ENCODE assay signal across 7 cellular contexts in genomic region chr19:7521551-7522071, GRCh38. TPM values are rescaled to one million over a fixed set of nuclear protein-coding genes. Genes with fewer than 3 reads are reported as not detected.
DNase-seq lines count a peak whose midpoint lies in the region; ATAC-seq and TF ChIP-seq lines count a peak whose summit lies in the region.

No MANE protein-coding gene starts in this region.

- peak overlapping the region; percentile 88 for H3K4me2 ChIP-seq in smooth muscle cell

- H3K9ac ChIP-seq in smooth muscle cell (ENCODE audit: low read depth) = no peak overlapping the region

- TF ChIP-seq POLR2A in gastroesophageal sphincter (IDR thresholded peaks at IDR 0.05) = no peak

- H3K36me3 Mint-ChIP-seq in activated B cell treated with CpG ODN at 0.5 μM for 24 hours (ENCODE audit: low read depth) = peaks cover 7% of the 10 kb centered on the region

- no peaks in the 10 kb centered on the region for H4K20me1 ChIP-seq in smooth muscle cell (ENCODE audit: low read depth)

- no peak for ATAC-seq in activated B cell treated with CpG ODN at 0.5 μM for 24 hours (ENCODE audit: low read depth)
- ATAC-seq in gastroesophageal sphincter = no peak

- H3K9me3 Mint-ChIP-seq in activated B cell treated with CpG ODN at 0.5 μM for 24 hours = no peaks in the 10 kb centered on the region

- H3K4me1 Mint-ChIP-seq in activated B cell treated with CpG ODN at 0.5 μM for 24 hours = peaks cover 20% of the 10 kb centered on the region

- no peak for TF ChIP-seq CTCF in activated B cell treated with CpG ODN at 0.5 μM for 24 hours (IDR thresholded peaks at IDR 0.05)
- no peak for TF ChIP-seq CTCF in gastroesophageal sphincter (IDR thresholded peaks at IDR 0.05)
- no peak for TF ChIP-seq CTCF in smooth muscle cell (IDR thresholded peaks at IDR 0.05; ENCODE audit: borderline replicate concordance, insufficient read depth, poor library complexity, severe bottlenecking)

- CTCF ChIA-PET in HEK293T (lab: Yijun Ruan, JAX) = interaction anchor here (1.6 kb wide), 1 partner anchor 167 kb away, joined by 4 read pairs; no protein-coding TSS in a partner anchor
- CTCF ChIA-PET in activated B cell treated with CpG ODN at 0.5 μM for 24 hours (lab: Charles Lee) = no interaction called here

- H3K27me3 ChIP-seq in gastroesophageal sphincter = no peaks in the 10 kb centered on the region
- no peaks in the 10 kb centered on the region for H3K27me3 ChIP-seq in smooth muscle cell (ENCODE audit: low read depth)

- DNase-seq in HEK293T (ENCODE audit: extremely low spot score) (no peak), activated B cell treated with CpG ODN at 0.5 μM for 24 hours (no peak), smooth muscle cell (lab: John Stamatoyannopoulos, UW; ENCODE audit: unreplicated experiment) (no peak), GM19240 (ENCODE audit: insufficient read length, low spot score) (no peak), SW480 (ENCODE audit: low spot score) (no peak), HPDE6-E6E7 (ENCODE audit: extremely low spot score) (no peak)

- H3K27ac ChIP-seq in gastroesophageal sphincter (peak overlapping the region in 3 of 4 donors; percentile 74 to 83 (median 78)), smooth muscle cell (ENCODE audit: low read depth) (no peak overlapping the region)

- H3K9me3 ChIP-seq in gastroesophageal sphincter (no peaks in the 10 kb centered on the region), smooth muscle cell (replicated peaks; ENCODE audit: low read depth) (no peaks in the 10 kb centered on the region)

- 18 to 41% methylated on average over 5 to 6 of the region's 10 CpGs for WGBS in gastroesophageal sphincter (ENCODE audit: low coverage in 1 of 2), 2 donors
- WGBS in smooth muscle cell (ENCODE audit: low lambda C conversion rate) = 42% methylated on average over 10 of the region's 10 CpGs

- intact Hi-C loops in activated B cell treated with CpG ODN at 0.5 μM for 24 hours (cut with micrococcal nuclease) = loop anchor here (1.0 to 5.0 kb wide), 4 partner anchors 13 to 309 kb away; partner anchors contain the start of genes EVI5L and PEX11G

- POLR2A ChIA-PET in HEK293T (lab: Yijun Ruan, JAX) (interaction anchor here (1.2 to 3.0 kb wide), 9 partner anchors 10 to 127 kb away, joined by 3 to 21 read pairs (median 5); partner anchors contain the start of gene PEX11G), activated B cell treated with CpG ODN at 0.5 μM for 24 hours (lab: Charles Lee) (interaction anchor here (0.6 to 3.6 kb wide), 6 partner anchors 11 to 843 kb away, joined by 3 to 37 read pairs (median 10); partner anchors contain the start of genes ANGPTL4, PET100, PNPLA6 and XAB2)

- peaks cover 3 to 45% (median 24%) of the 10 kb centered on the region in 3 donors for H3K4me1 ChIP-seq in gastroesophageal sphincter
- peaks cover 7% of the 10 kb centered on the region for H3K4me1 ChIP-seq in smooth muscle cell (ENCODE audit: low read depth)

- no peak for TF ChIP-seq EP300 in gastroesophageal sphincter (IDR thresholded peaks at IDR 0.05)

- H3F3A ChIP-seq in smooth muscle cell (ENCODE audit: low read depth) = no peaks in the 10 kb centered on the region

- no peaks in the 10 kb centered on the region for H3K79me2 ChIP-seq in smooth muscle cell (ENCODE audit: low read depth)

- peak overlapping the region; percentile 74 for H3K27ac Mint-ChIP-seq in activated B cell treated with CpG ODN at 0.5 μM for 24 hours

- H3K36me3 ChIP-seq in gastroesophageal sphincter (peaks cover 0 to 57% of the 10 kb centered on the region in 2 donors), smooth muscle cell (ENCODE audit: low read depth) (no peaks in the 10 kb centered on the region)

- peak overlapping the region; percentile 81 for H3K4me3 Mint-ChIP-seq in activated B cell treated with CpG ODN at 0.5 μM for 24 hours

- H2AFZ ChIP-seq in smooth muscle cell (ENCODE audit: low read depth) = peak overlapping the region; percentile 15

- peak overlapping the region; percentile 62 to 91 for H3K4me3 ChIP-seq in gastroesophageal sphincter
- H3K4me3 ChIP-seq in smooth muscle cell = peak overlapping the region; percentile 74

- H3K27me3 Mint-ChIP-seq in activated B cell treated with CpG ODN at 0.5 μM for 24 hours = no peaks in the 10 kb centered on the region

TF ChIP-seq in HEK293T, 16 proteins besides CTCF, POLR2A, EP300 and RAD21:
- TF ChIP-seq SUZ12 (IDR thresholded peaks at IDR 0.05) (no peak), FOXA1 (IDR thresholded peaks at IDR 0.05) (no peak), ELF4 (IDR thresholded peaks at IDR 0.05) (no peak), HDGF (IDR thresholded peaks at IDR 0.05; ENCODE audit: borderline replicate concordance) (no peak), ZNF384 (IDR thresholded peaks at IDR 0.05) (0 out of 2 replicates have a peak, but pooled peaks have one; percentile 21), ARNT (IDR thresholded peaks at IDR 0.05) (no peak), L3MBTL2 (conservative IDR thresholded peaks at IDR 0.05) (no peak)

RNA-seq across cellular contexts. Expression of gene MCOLN1, which starts 0.8 kb away (rescaled TPM):
- total RNA-seq in activated B cell treated with CpG ODN at 0.5 μM for 24 hours (13.4 and 13.7 TPM in 2 replicates), gastroesophageal sphincter (10 to 100 TPM in 3 of 4 donors, 1 to 10 TPM in 1; 7.4 to 18.4 (median 17.5) TPM), smooth muscle cell (5.5 and 9.8 TPM in 2 replicates)
- 19.2 and 35.2 TPM in 2 replicates for polyA plus RNA-seq in smooth muscle cell

RNA-seq across cellular contexts. Expression of gene ZNF358, which starts 5.7 kb away (rescaled TPM):
- total RNA-seq in activated B cell treated with CpG ODN at 0.5 μM for 24 hours = 13.5 and 16.9 TPM in 2 replicates
- total RNA-seq in gastroesophageal sphincter = 100 to 1,000 TPM in 2 of 4 donors, 10 to 100 TPM in 2; 63.9 to 153 (median 98.7) TPM
- total RNA-seq in smooth muscle cell = 47.9 and 67.2 TPM in 2 replicates
- 34.4 and 40.8 TPM in 2 replicates for polyA plus RNA-seq in smooth muscle cell

RNA-seq across cellular contexts. Expression of gene PNPLA6, which starts 13.9 kb away (rescaled TPM):
- 110 and 116 TPM in 2 replicates for total RNA-seq in activated B cell treated with CpG ODN at 0.5 μM for 24 hours
- total RNA-seq in gastroesophageal sphincter = 100 to 1,000 TPM in 1 of 4 donors, 10 to 100 TPM in 3; 54.9 to 111 (median 75.2) TPM
- 40.7 and 55.6 TPM in 2 replicates for total RNA-seq in smooth muscle cell
- polyA plus RNA-seq in smooth muscle cell = 22.3 and 40.0 TPM in 2 replicates

RNA-seq across cellular contexts. Expression of gene PEX11G, which starts 32.8 kb away (rescaled TPM):
- total RNA-seq in activated B cell treated with CpG ODN at 0.5 μM for 24 hours (0.61 and 1.0 TPM in 2 replicates), gastroesophageal sphincter (1 to 10 TPM; 1.0 to 3.1 (median 1.9) TPM), smooth muscle cell (3.8 TPM in 1 of 2 replicates, not detected in the other)
- 4.3 and 6.4 TPM in 2 replicates for polyA plus RNA-seq in smooth muscle cell
